11 cellular contexts compared by ENCODE assay signal in genomic region chr17:55433629-55434422, GRCh38. TPM values are rescaled to one million over a fixed set of nuclear protein-coding genes. Genes with fewer than 3 reads are reported as not detected.
DNase-seq lines count a peak whose midpoint lies in the region; ATAC-seq, FAIRE-seq and TF ChIP-seq lines count a peak whose summit lies in the region.
"Had no signal": no experiment of that assay in that cellular context is flagged by ENCODE, and none has a peak within 500 bp of the region (broad histone marks: within the 10 kb centered on the region; RNA-seq: fewer than 3 reads in every experiment).

No MANE protein-coding gene starts in this region.

- no peak overlapping the region for H2AFZ ChIP-seq in HepG2 (ENCODE audit: low read length)

- peak; percentile 64 to 93 for TF ChIP-seq POLR2A in HepG2 (IDR thresholded peaks at IDR 0.05; ENCODE audit: insufficient read depth in 1 of 2, low read depth in 2 of 2, low read length in 2 of 2)

- BruUV-seq in HepG2 (replicated peaks; lab: Mats Ljungman, UMichigan): TSS peak; percentile 96

- no peak for TF ChIP-seq RAD21 in HepG2 (CRISPR knock-in tag; IDR thresholded peaks at IDR 0.05)

- no peaks in the 10 kb centered on the region for H3K27me3 ChIP-seq in HepG2 (ENCODE audit: control insufficient read depth in 1 of 2, insufficient read depth in 2 of 2, low read length in 2 of 2)

- TF ChIP-seq CTCF in astrocyte of the spinal cord (IDR thresholded peaks at IDR 0.05; ENCODE audit: low read depth, low read length): no peak
- no peak for TF ChIP-seq CTCF in HepG2 (CRISPR knock-in tag; IDR thresholded peaks at IDR 0.05)

- H3K9ac ChIP-seq in HepG2 (ENCODE audit: insufficient read depth, low read depth, low read length): peak overlapping the region; percentile 73

- POLR2A ChIA-PET in HepG2 (lab: Yijun Ruan, JAX): interaction anchor here (0.7 to 5.2 kb wide), 21 partner anchors 10 to 467 kb away, joined by 3 to 136 read pairs (median 5); partner anchors contain the start of genes MMD, PCTP and SMIM36

- CTCF ChIA-PET in HepG2 (lab: Yijun Ruan, JAX; ENCODE audit: low intra/inter-chr PET ratio, low total read pairs): interaction anchor here (1.1 kb wide), 1 partner anchor 26 kb away, joined by 3 read pairs; no protein-coding TSS in a partner anchor
- CTCF ChIA-PET in activated naive CD4-positive, alpha-beta T cell treated with anti-CD3 and anti-CD28 coated beads, Interleukin-2, amount 10 ng/mL, durations not matched to agents 7 days and 5 days (lab: Charles Lee): no interaction called here

- ATAC-seq in HepG2 (peak; percentile 89), GM21367 (IDR thresholded peaks at IDR 0.05; ENCODE audit: unreplicated experiment) (no peak)

- H3K4me3 ChIP-seq in astrocyte of the spinal cord (ENCODE audit: low read depth, low read length) (no peak overlapping the region), HepG2 (replicated peaks in 1 of 3; ENCODE audit: insufficient read depth in 1 of 3, low read depth in 2 of 3, low read length in 3 of 3) (peak overlapping the region in 2 of 3 experiments; percentile 6 to 44; a peak in 2 of 6 replicates)

- no peaks in the 10 kb centered on the region for H3K9me3 Mint-ChIP-seq in activated naive CD4-positive, alpha-beta T cell treated with anti-CD3 and anti-CD28 coated beads, Interleukin-2, amount 10 ng/mL, durations not matched to agents 7 days and 5 days
- H3K9me3 Mint-ChIP-seq: activated CD4-positive, alpha-beta T cell treated with anti-CD3 and anti-CD28 coated beads, Interleukin-2, amount 10 ng/mL, durations not matched to agents 7 days and 5 days had no signal

- H3K9me3 ChIP-seq in HepG2 (ENCODE audit: low read length): no peaks in the 10 kb centered on the region

- peak overlapping the region; percentile 92 for H3K27ac ChIP-seq in HepG2 (ENCODE audit: extremely low read length, insufficient read depth, low read length)

- H3K4me1 ChIP-seq in HepG2 (ENCODE audit: insufficient read depth, low read length): peaks cover 80% of the 10 kb centered on the region

- in situ Hi-C loops in astrocyte of the spinal cord (cut with HindIII; ENCODE audit: low sequenced_read_pairs) (no loop called here), HepG2 (cut with HindIII; ENCODE audit: extremely low pct_ligation_motif_present, low pct_unique_long_range_greater_than_20kb) (no loop called here)

- H3K36me3 ChIP-seq in HepG2 (replicated peaks in 1 of 2; ENCODE audit: control insufficient read depth in 1 of 2, insufficient read depth in 2 of 2, low read length in 2 of 2): no peaks in the 10 kb centered on the region

- no peaks in the 10 kb centered on the region for H3K36me3 Mint-ChIP-seq in activated naive CD4-positive, alpha-beta T cell treated with anti-CD3 and anti-CD28 coated beads, Interleukin-2, amount 10 ng/mL, durations not matched to agents 7 days and 5 days

- peaks cover under 1% of the 10 kb centered on the region for H3K27me3 Mint-ChIP-seq in activated naive CD4-positive, alpha-beta T cell treated with anti-CD3 and anti-CD28 coated beads, Interleukin-2, amount 10 ng/mL, durations not matched to agents 7 days and 5 days
- H3K27me3 Mint-ChIP-seq: activated CD4-positive, alpha-beta T cell treated with anti-CD3 and anti-CD28 coated beads, Interleukin-2, amount 10 ng/mL, durations not matched to agents 7 days and 5 days had no signal

- no peak overlapping the region for H3K27ac Mint-ChIP-seq in activated naive CD4-positive, alpha-beta T cell treated with anti-CD3 and anti-CD28 coated beads, Interleukin-2, amount 10 ng/mL, durations not matched to agents 7 days and 5 days
- H3K27ac Mint-ChIP-seq: activated CD4-positive, alpha-beta T cell treated with anti-CD3 and anti-CD28 coated beads, Interleukin-2, amount 10 ng/mL, durations not matched to agents 7 days and 5 days; CD8-positive, alpha-beta memory T cell had no signal

- H4K20me1 ChIP-seq in HepG2 (ENCODE audit: insufficient read depth, low read length): no peaks in the 10 kb centered on the region

- DNase-seq in A172 (ENCODE audit: low spot score) (peak; percentile 83), HTR-8/SVneo (ENCODE audit: insufficient read length, low spot score) (peak; percentile 78), astrocyte of the spinal cord (ENCODE audit: low read depth, low spot score) (peak; percentile 80), HepG2 (ENCODE audit: low spot score) (peak; percentile 99), NCI-H1436 (lab: John Stamatoyannopoulos, UW) (no peak), OCI-M2 (lab: John Stamatoyannopoulos, UW; ENCODE audit: unreplicated experiment) (no peak)
- DNase-seq in activated naive CD4-positive, alpha-beta T cell treated with anti-CD3 and anti-CD28 coated beads, Interleukin-2, amount 10 ng/mL, durations not matched to agents 7 days and 5 days: no peak
- DNase-seq: activated CD4-positive, alpha-beta T cell treated with anti-CD3 and anti-CD28 coated beads, Interleukin-2, amount 10 ng/mL, durations not matched to agents 7 days and 5 days; CD8-positive, alpha-beta memory T cell; stimulated activated CD4-positive, alpha-beta T cell treated with anti-CD3 and anti-CD28 coated beads, Interleukin-4, amount 100 ng/mL, for 1 hour had no signal

- no peaks in the 10 kb centered on the region for H3K79me2 ChIP-seq in HepG2 (ENCODE audit: insufficient read depth, low read length)

- H3K4me3 Mint-ChIP-seq in activated naive CD4-positive, alpha-beta T cell treated with anti-CD3 and anti-CD28 coated beads, Interleukin-2, amount 10 ng/mL, durations not matched to agents 7 days and 5 days: no peak overlapping the region
- H3K4me3 Mint-ChIP-seq: activated CD4-positive, alpha-beta T cell treated with anti-CD3 and anti-CD28 coated beads, Interleukin-2, amount 10 ng/mL, durations not matched to agents 7 days and 5 days; CD8-positive, alpha-beta memory T cell had no signal

- WGBS in HepG2 (ENCODE audit: low lambda C conversion rate): 25% methylated on average over 7 of the region's 7 CpGs

- intact Hi-C loops in HepG2 (cut with micrococcal nuclease; ENCODE audit: unreplicated experiment): loop anchor here (1.0 to 5.0 kb wide), 4 partner anchors 12 to 147 kb away; no protein-coding TSS in a partner anchor

- peak overlapping the region; percentile 71 for H3K4me2 ChIP-seq in HepG2 (ENCODE audit: low read depth, low read length)

- TF ChIP-seq EP300 in HepG2 (IDR thresholded peaks at IDR 0.05; ENCODE audit: low read depth in 2 of 2, low read length in 2 of 2) (peak; percentile 86 to 95; a peak in 3 of 4 replicates), HepG2 (CRISPR knock-in tag; IDR thresholded peaks at IDR 0.05; ENCODE audit: borderline replicate concordance) (peak; percentile 91)

- peak; percentile 64 for FAIRE-seq in HTR-8/SVneo (lab: Jason Lieb, UNC)
- peak; percentile 74 for FAIRE-seq in HepG2 (lab: Jason Lieb, UNC)

- peaks cover 19% of the 10 kb centered on the region for H3K4me1 Mint-ChIP-seq in activated naive CD4-positive, alpha-beta T cell treated with anti-CD3 and anti-CD28 coated beads, Interleukin-2, amount 10 ng/mL, durations not matched to agents 7 days and 5 days

TF ChIP-seq in HepG2, 621 proteins besides CTCF, POLR2A, EP300 and RAD21 (continues in another document):
- TF ChIP-seq IRF2 (CRISPR knock-in tag; IDR thresholded peaks at IDR 0.05) (no peak), ZNF549 (CRISPR knock-in tag; IDR thresholded peaks at IDR 0.05) (no peak)

RNA-seq across cellular contexts. Expression of gene MMD, which starts 12.2 kb away (rescaled TPM):
- 7.6 and 14.0 TPM in 2 replicates for total RNA-seq in A172 (2014; rRNA removed; shearing (Covaris generic))
- total RNA-seq in HepG2 (2016; rRNA removed; fragmentation: Illumina TruSeq; extraction: Trizol): 121 and 137 TPM in 2 replicates
- total RNA-seq in HepG2 (2016; cell fraction: cytosol; rRNA removed; fragmentation: Illumina TruSeq; extraction: Trizol; ENCODE audit: low read depth): 99.7 and 114 TPM in 2 replicates
- 116 and 133 TPM in 2 replicates for total RNA-seq in HepG2 (2016; cell fraction: insoluble cytoplasmic fraction; rRNA removed; fragmentation: Illumina TruSeq; extraction: Trizol)
- total RNA-seq in HepG2 (2016; cell fraction: membrane; rRNA removed; fragmentation: Illumina TruSeq; extraction: Trizol): 235 and 252 TPM in 2 replicates
- 88.1 and 105 TPM in 2 replicates for total RNA-seq in HepG2 (2016; cell fraction: nucleus; rRNA removed; fragmentation: Illumina TruSeq; extraction: Trizol)
- polyA plus RNA-seq in HepG2 (2011; rRNA removed): 183 and 225 TPM in 2 replicates
- 146 and 162 TPM in 2 replicates for polyA plus RNA-seq in HepG2 (2011; cell fraction: cytosol; rRNA removed)
- polyA plus RNA-seq in HepG2 (2011; cell fraction: nucleus; rRNA removed): 117 and 147 TPM in 2 replicates
- polyA plus RNA-seq in HepG2 (2012): 189 and 194 TPM in 2 replicates
- 146 and 160 TPM in 2 replicates for polyA plus RNA-seq in HepG2 (2016; cell fraction: cytosol; fragmentation: Illumina TruSeq; extraction: Trizol; ENCODE audit: low read depth)
- 156 and 164 TPM in 2 replicates for polyA plus RNA-seq in HepG2 (2016; cell fraction: insoluble cytoplasmic fraction; fragmentation: Illumina TruSeq; extraction: Trizol; ENCODE audit: low read depth)
- 231 and 245 TPM in 2 replicates for polyA plus RNA-seq in HepG2 (2016; cell fraction: membrane; fragmentation: Illumina TruSeq; extraction: Trizol; ENCODE audit: low read depth)
- 151 and 156 TPM in 2 replicates for polyA plus RNA-seq in HepG2 (2016; cell fraction: nucleus; fragmentation: Illumina TruSeq; extraction: Trizol; ENCODE audit: insufficient read depth, low read depth)
- polyA minus RNA-seq in HepG2 (2011; rRNA and poly(A)+ RNA removed; ENCODE audit: low replicate concordance): 4.3 and 244 TPM in 2 replicates
- polyA minus RNA-seq in HepG2 (2011; cell fraction: cytosol; rRNA and poly(A)+ RNA removed): 111 and 112 TPM in 2 replicates
- 154 and 170 TPM in 2 replicates for polyA minus RNA-seq in HepG2 (2011; cell fraction: nucleus; rRNA and poly(A)+ RNA removed)

Comparison
In these comparisons a context has a peak if more than half of its experiments do, and no peak if none do; other contexts are left out.
1. DNase-seq: peak in A172 (single experiment), HTR-8/SVneo (single experiment), astrocyte of the spinal cord (single experiment) and HepG2 (single experiment); none in activated naive CD4-positive, alpha-beta T cell treated with anti-CD3 and anti-CD28 coated beads, Interleukin-2, amount 10 ng/mL, durations not matched to agents 7 days and 5 days (single experiment), NCI-H1436 (single experiment) and OCI-M2 (single experiment).